ENCODE assay signal across 8 cellular contexts in genomic region chr16:14070555-14070876, GRCh38. TPM values are rescaled to one million over a fixed set of nuclear protein-coding genes. Genes with fewer than 3 reads are reported as not detected.
A peak's percentile ranks its signal among the peaks of the same experiment; 100 is the strongest.
DNase-seq lines count a peak whose midpoint lies in the region; ATAC-seq and TF ChIP-seq lines count a peak whose summit lies in the region.

No MANE protein-coding gene starts in this region.

- H3K9me3 ChIP-seq in NT2/D1 (ENCODE audit: insufficient read depth, low read length) (no peaks in the 10 kb centered on the region), psoas muscle (no peaks in the 10 kb centered on the region)

- TF ChIP-seq CTCF in epithelial cell of proximal tubule (conservative IDR thresholded peaks at IDR 0.05; ENCODE audit: low read depth, low read length): no peak
- TF ChIP-seq CTCF in psoas muscle (IDR thresholded peaks at IDR 0.05): no peak

- H3K4me3 ChIP-seq in NT2/D1 (ENCODE audit: insufficient read length, low read depth) (peak overlapping the region; percentile 82), epithelial cell of proximal tubule (ENCODE audit: low read depth, low read length) (peak overlapping the region; percentile 92), psoas muscle (peak overlapping the region; percentile 79)

- WGBS in psoas muscle, 3 donors: 81 to 84% (median 83%) methylated on average over 4 of the region's 4 CpGs

- H3K27me3 ChIP-seq in NT2/D1 (ENCODE audit: insufficient read depth, insufficient read length) (no peaks in the 10 kb centered on the region), psoas muscle (ENCODE audit: insufficient read depth in 3 of 3, low read length in 2 of 3) (no peaks in the 10 kb centered on the region)

- ATAC-seq in psoas muscle (no peak), HG03280 (IDR thresholded peaks at IDR 0.05; ENCODE audit: unreplicated experiment) (no peak)

- H3K9ac ChIP-seq in NT2/D1 (ENCODE audit: insufficient read length, low read depth): peak overlapping the region; percentile 74

- intact Hi-C loops in psoas muscle (cut with DNase I): loop anchor here (5.0 to 10.0 kb wide), 5 partner anchors 43 to 148 kb away; partner anchors contain the start of gene ERCC4 (in 2 of the 2)

- H3K4me1 ChIP-seq in NT2/D1 (ENCODE audit: insufficient read depth, insufficient read length): no peaks in the 10 kb centered on the region
- H3K4me1 ChIP-seq in psoas muscle: peaks cover 7% of the 10 kb centered on the region

- H3K27ac ChIP-seq in psoas muscle: peak overlapping the region; percentile 79

- H3K36me3 ChIP-seq in NT2/D1 (ENCODE audit: insufficient read depth, insufficient read length, low read length): peaks cover 8% of the 10 kb centered on the region
- H3K36me3 ChIP-seq in psoas muscle (ENCODE audit: insufficient read depth in 1 of 2, low read depth in 1 of 2): no peaks in the 10 kb centered on the region

- DNase-seq in NCI-H2171 treated with DMSO at 0.1 percent for 48 hours (lab: John Stamatoyannopoulos, UW) (peak; percentile 49), NCI-H2171 (lab: John Stamatoyannopoulos, UW) (no peak), NT2/D1 (ENCODE audit: low read depth, low spot score) (no peak), epithelial cell of proximal tubule (ENCODE audit: low read depth) (no peak), psoas muscle (no peak), NCI-H774 (lab: John Stamatoyannopoulos, UW) (no peak), NCI-H2107 treated with DMSO at 0.1 percent for 48 hours (lab: John Stamatoyannopoulos, UW; ENCODE audit: unreplicated experiment) (no peak)

RNA-seq across cellular contexts. Expression of gene MRTFB, which starts 0.6 kb away (rescaled TPM):
- total RNA-seq in epithelial cell of proximal tubule: 8.4 and 12.9 TPM in 2 replicates
- 10 to 100 TPM; 14.1 to 26.3 (median 20.0) TPM for total RNA-seq in psoas muscle
- polyA plus RNA-seq in psoas muscle: 1 to 10 TPM; 2.7 to 7.6 (median 3.6) TPM
